Comparison of ENCODE assay signal across 8 cellular contexts in genomic region chr21:36028127-36029069, GRCh38. TPM values are rescaled to one million over a fixed set of nuclear protein-coding genes. Genes with fewer than 3 reads are reported as not detected.
DNase-seq lines count a peak whose midpoint lies in the region; ATAC-seq and TF ChIP-seq lines count a peak whose summit lies in the region.

No MANE protein-coding gene starts in this region.

- POLR2A ChIA-PET in GM10248 (lab: Yijun Ruan, JAX) = no interaction called here

- peak; percentile 83 for DNase-seq in GM10248 (ENCODE audit: extremely low spot score)
- DNase-seq in NCI-H345 treated with DMSO at 0.1 percent for 48 hours (lab: John Stamatoyannopoulos, UW; ENCODE audit: unreplicated experiment) = peak; percentile 81
- DNase-seq in activated CD4-positive, alpha-beta T cell treated with anti-CD3 and anti-CD28 coated beads for 1 hour = peak; percentile 49
- DNase-seq in cerebellar nuclear complex (lab: John Stamatoyannopoulos, UW) = peak; percentile 5 to 65
- DNase-seq in left lobe of liver (ENCODE audit: low spot score) = peak; percentile 77
- peak; percentile 38 to 42 for DNase-seq in stimulated activated CD4-positive, alpha-beta T cell treated with anti-CD3 and anti-CD28 coated beads, Interleukin-4, amount 100 ng/mL, for 48 hours (ENCODE audit: low read depth in 2 of 2)

- CTCF ChIA-PET in GM10248 (lab: Yijun Ruan, JAX) = interaction anchor here (0.6 to 3.6 kb wide), 27 partner anchors 9 to 1666 kb away, joined by 3 to 23 read pairs (median 3); partner anchors contain the start of gene SETD4

- peak; percentile 80 for ATAC-seq in HG02981 (IDR thresholded peaks at IDR 0.05; ENCODE audit: unreplicated experiment)
- peak; percentile 99 for ATAC-seq in left lobe of liver
- ATAC-seq in HG03521 (IDR thresholded peaks at IDR 0.05; ENCODE audit: unreplicated experiment) = no peak

- TF ChIP-seq CTCF in GM10248 (IDR thresholded peaks at IDR 0.05; ENCODE audit: control extremely low read depth, extremely low read depth, low read depth, missing control alignments) = peak; percentile 96

RNA-seq across cellular contexts. Expression of gene SETD4, which starts 31.9 kb away (rescaled TPM):
- total RNA-seq in left lobe of liver = 5.8 TPM

RNA-seq across cellular contexts. Expression of gene CBR1, which starts 41.4 kb away (rescaled TPM):
- total RNA-seq in left lobe of liver = 152 TPM
